In the genomic region with DNA sequence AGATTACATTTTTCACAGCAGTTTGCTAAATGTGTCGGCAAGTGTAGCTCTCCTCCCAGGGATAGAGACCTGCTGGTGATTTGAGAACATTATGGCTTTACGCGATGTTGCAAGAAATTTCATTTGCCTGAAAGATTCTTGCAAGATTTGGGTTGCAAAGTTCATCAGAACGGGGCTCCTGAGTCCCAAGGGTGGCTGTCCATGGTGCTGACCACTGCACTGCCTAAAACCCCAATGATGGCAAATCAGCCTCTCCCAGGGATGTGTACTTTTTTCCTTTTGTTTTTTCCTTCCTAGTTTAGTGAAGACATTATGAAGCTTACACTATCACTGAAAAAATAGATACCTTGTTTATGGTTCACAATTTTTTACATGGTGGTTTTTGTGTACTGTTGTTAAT, we compare ENCODE assay signal across 8 cellular contexts.
A peak's percentile ranks its signal among the peaks of the same experiment; 100 is the strongest.
DNase-seq lines count a peak whose midpoint lies in the region; ATAC-seq lines count a peak whose summit lies in the region.

No MANE protein-coding gene starts in this region.

- no peak overlapping the region for H3K27ac Mint-ChIP-seq in activated naive CD8-positive, alpha-beta T cell treated with anti-CD3 and anti-CD28 coated beads for 36 hours
- H3K27ac Mint-ChIP-seq in immature natural killer cell = no peak overlapping the region

- DNase-seq in ELF-1 (ENCODE audit: low read depth, low spot score) = peak; percentile 48
- peak; percentile 29 for DNase-seq in HT-29 (ENCODE audit: low spot score)
- peak; percentile 16 for DNase-seq in activated naive CD8-positive, alpha-beta T cell treated with anti-CD3 and anti-CD28 coated beads for 36 hours
- DNase-seq in immature natural killer cell = peak; percentile 6 to 28 (median 22)
- DNase-seq in globus pallidus (ENCODE audit: low spot score) = no peak
- no peak for DNase-seq in activated gamma-delta T cell treated with Interleukin-2 at 50 U/mL for 16 hours

- no peaks in the 10 kb centered on the region for H3K36me3 Mint-ChIP-seq in activated naive CD8-positive, alpha-beta T cell treated with anti-CD3 and anti-CD28 coated beads for 36 hours
- H3K36me3 Mint-ChIP-seq in immature natural killer cell = no peaks in the 10 kb centered on the region

- no peaks in the 10 kb centered on the region for H3K4me1 Mint-ChIP-seq in activated naive CD8-positive, alpha-beta T cell treated with anti-CD3 and anti-CD28 coated beads for 36 hours
- peaks cover 4 to 7% of the 10 kb centered on the region in 2 donors for H3K4me1 Mint-ChIP-seq in immature natural killer cell

- H3K9me3 Mint-ChIP-seq in activated naive CD8-positive, alpha-beta T cell treated with anti-CD3 and anti-CD28 coated beads for 36 hours = no peaks in the 10 kb centered on the region
- no peaks in the 10 kb centered on the region for H3K9me3 Mint-ChIP-seq in immature natural killer cell

- H3K27me3 Mint-ChIP-seq in activated naive CD8-positive, alpha-beta T cell treated with anti-CD3 and anti-CD28 coated beads for 36 hours = peaks cover 22% of the 10 kb centered on the region
- peaks cover 0 to 5% (median 1%) of the 10 kb centered on the region in 3 donors for H3K27me3 Mint-ChIP-seq in immature natural killer cell (ENCODE audit: low read depth in 3 of 3)

- no peak for ATAC-seq in GM21526 (IDR thresholded peaks at IDR 0.05; ENCODE audit: low FRiP score, unreplicated experiment)
- ATAC-seq in GM21737 (IDR thresholded peaks at IDR 0.05; ENCODE audit: unreplicated experiment) = no peak

- no peak overlapping the region for H3K4me3 Mint-ChIP-seq in activated naive CD8-positive, alpha-beta T cell treated with anti-CD3 and anti-CD28 coated beads for 36 hours
- H3K4me3 Mint-ChIP-seq in immature natural killer cell = no peak overlapping the region

Comparison
In these comparisons a context has a peak if more than half of its experiments do, and no peak if none do; other contexts are left out.
1. DNase-seq: peak in ELF-1 (single experiment), HT-29 (single experiment), activated naive CD8-positive, alpha-beta T cell treated with anti-CD3 and anti-CD28 coated beads for 36 hours (single experiment) and immature natural killer cell (3 of 3); none in globus pallidus (single experiment) and activated gamma-delta T cell treated with Interleukin-2 at 50 U/mL for 16 hours (single experiment).